In genomic region chr13:97386832-97387486, GRCh38 we compare ENCODE assay signal across 10 cellular contexts. TPM values are rescaled to one million over a fixed set of nuclear protein-coding genes. Genes with fewer than 3 reads are reported as not detected.
A peak's percentile ranks its signal among the peaks of the same experiment; 100 is the strongest.
DNase-seq lines count a peak whose midpoint lies in the region; ATAC-seq, FAIRE-seq and TF ChIP-seq lines count a peak whose summit lies in the region.
"Had no signal": no experiment of that assay in that cellular context is flagged by ENCODE, and none has a peak within 500 bp of the region (broad histone marks: within the 10 kb centered on the region; RNA-seq: fewer than 3 reads in every experiment).

No MANE protein-coding gene starts in this region.

- TF ChIP-seq CTCF in right atrium auricular region (IDR thresholded peaks at IDR 0.05) = no peak
- TF ChIP-seq CTCF in upper lobe of left lung (IDR thresholded peaks at IDR 0.05) = no peak
- TF ChIP-seq CTCF in D721Med (IDR thresholded peaks at IDR 0.05; ENCODE audit: insufficient read depth, missing control alignments) = no peak

- ATAC-seq in Right ventricle myocardium superior (ENCODE audit: poor library complexity) = peak; percentile 55
- ATAC-seq in right cardiac atrium = peak; percentile 46 to 60
- peak; percentile 58 to 74 for ATAC-seq in upper lobe of left lung (ENCODE audit: low FRiP score in 2 of 2)

- 73% methylated on average over 4 of the region's 4 CpGs for WGBS in right cardiac atrium
- WGBS in upper lobe of left lung, 2 donors = 62 to 73% methylated on average over 4 of the region's 4 CpGs

- intact Hi-C loops in Right ventricle myocardium superior (cut with DNase I) (no loop called here), right cardiac atrium (cut with DNase I) (no loop called here)

- peak; percentile 43 for DNase-seq in Right ventricle myocardium superior
- DNase-seq in right atrium auricular region (ENCODE audit: low spot score) = no peak
- peak; percentile 95 for DNase-seq in SIG-M5 treated with dmso at 0.1 percent for 504 hours (lab: John Stamatoyannopoulos, UW; ENCODE audit: unreplicated experiment)
- peak; percentile 40 to 55 (median 48) for DNase-seq in right cardiac atrium
- DNase-seq in upper lobe of left lung = peak in 1 of 2 donors; percentile 29
- DNase-seq in NCI-H345 (lab: John Stamatoyannopoulos, UW) = no peak
- DNase-seq in D721Med (ENCODE audit: insufficient read length, low spot score) = no peak
- no peak for DNase-seq in HuH-7.5 (ENCODE audit: low spot score)
- DNase-seq: MM.1S had no signal

- no peak for FAIRE-seq in D721Med (lab: Jason Lieb, UNC)
- FAIRE-seq: keratinocyte had no signal

- H3K4me1 ChIP-seq in right atrium auricular region (peaks cover 0 to 18% of the 10 kb centered on the region in 2 donors), right cardiac atrium (ENCODE audit: control insufficient read depth, insufficient read depth, low read length) (peaks cover 6% of the 10 kb centered on the region), upper lobe of left lung (peaks cover 7 to 27% (median 13%) of the 10 kb centered on the region in 4 donors)

- H3K27me3 ChIP-seq in right atrium auricular region (no peaks in the 10 kb centered on the region), right cardiac atrium (ENCODE audit: control insufficient read depth, insufficient read depth) (no peaks in the 10 kb centered on the region), upper lobe of left lung (no peaks in the 10 kb centered on the region)

- no peak overlapping the region for H3K27ac ChIP-seq in right atrium auricular region
- H3K27ac ChIP-seq in right cardiac atrium (ENCODE audit: low read length) = peak overlapping the region; percentile 40
- peak overlapping the region; percentile 45 to 77 (median 54) for H3K27ac ChIP-seq in upper lobe of left lung

- H3K36me3 ChIP-seq in right atrium auricular region (peaks cover 13% of the 10 kb centered on the region), upper lobe of left lung (peaks cover 0 to 35% (median 3%) of the 10 kb centered on the region in 4 donors)

- no peak for TF ChIP-seq POLR2A in upper lobe of left lung (IDR thresholded peaks at IDR 0.05)

- no peak for TF ChIP-seq EP300 in upper lobe of left lung (IDR thresholded peaks at IDR 0.05)

- H3K4me3 ChIP-seq in right atrium auricular region = no peak overlapping the region
- no peak overlapping the region for H3K4me3 ChIP-seq in right cardiac atrium (ENCODE audit: low read length)
- no peak overlapping the region for H3K4me3 ChIP-seq in upper lobe of left lung

- H3K9me3 ChIP-seq in right atrium auricular region (no peaks in the 10 kb centered on the region), right cardiac atrium (ENCODE audit: control insufficient read depth, low read length) (no peaks in the 10 kb centered on the region), upper lobe of left lung (no peaks in the 10 kb centered on the region)

RNA-seq across cellular contexts. Expression of gene RAP2A, which starts 47.0 kb away (rescaled TPM):
- total RNA-seq in Right ventricle myocardium superior (12.1 TPM), right atrium auricular region (10 to 100 TPM; 13.3 to 13.6 TPM), right cardiac atrium (10 to 100 TPM; 16.0 to 19.6 (median 17.1) TPM), upper lobe of left lung (10 to 100 TPM; 17.8 to 55.4 (median 31.5) TPM)
- 6.4 TPM for polyA plus RNA-seq in right cardiac atrium

Comparison
In these comparisons a context has a peak if more than half of its experiments do, and no peak if none do; other contexts are left out.
1. DNase-seq: peak in Right ventricle myocardium superior (single experiment), SIG-M5 treated with dmso at 0.1 percent for 504 hours (single experiment) and right cardiac atrium (3 of 3); none in right atrium auricular region (single experiment), NCI-H345 (single experiment), D721Med (single experiment) and HuH-7.5 (single experiment).
2. H3K27ac ChIP-seq: peak in right cardiac atrium (single experiment) and upper lobe of left lung (4 of 4); none in right atrium auricular region (0 of 2).
3. Peak in every context shown above with its lines, with median percentiles within 50 percentile points of each other: ATAC-seq.